In genomic region chr6:42185597-42185996, GRCh38 we compare ENCODE assay signal across 23 cellular contexts. TPM values are rescaled to one million over a fixed set of nuclear protein-coding genes. Genes with fewer than 3 reads are reported as not detected.
"Had no signal": no experiment of that assay in that cellular context is flagged by ENCODE, and none has a peak within 500 bp of the region (broad histone marks: within the 10 kb centered on the region; RNA-seq: fewer than 3 reads in every experiment).

No MANE protein-coding gene starts in this region.

- H3K4me3 Mint-ChIP-seq: dendritic cell treated with granulocyte-macrophage colony-stimulating factor and Interleukin-4, amounts not matched to agents 40 ng/mL and 50 ng/mL, for 4 days; effector memory CD8-positive, alpha-beta T cell; naive B cell had no signal

- H3K27ac ChIP-seq: esophagus squamous epithelium, left lung, stomach, thoracic aorta, transverse colon had no signal

- H3K27me3 ChIP-seq: esophagus squamous epithelium, left lung, stomach, transverse colon had no signal

- H3K9me3 Mint-ChIP-seq: dendritic cell treated with granulocyte-macrophage colony-stimulating factor and Interleukin-4, amounts not matched to agents 40 ng/mL and 50 ng/mL, for 4 days; effector memory CD8-positive, alpha-beta T cell had no signal

- H3K36me3 ChIP-seq: esophagus squamous epithelium, left lung, stomach, thoracic aorta, transverse colon had no signal

- ATAC-seq: effector memory CD8-positive, alpha-beta T cell; left lung had no signal

- H3K9me3 ChIP-seq: esophagus squamous epithelium, left lung, stomach, thoracic aorta, transverse colon had no signal

- H3K27ac Mint-ChIP-seq: dendritic cell treated with granulocyte-macrophage colony-stimulating factor and Interleukin-4, amounts not matched to agents 40 ng/mL and 50 ng/mL, for 4 days; effector memory CD8-positive, alpha-beta T cell had no signal

- H3K4me3 ChIP-seq: esophagus squamous epithelium, left lung, lung, stomach, thoracic aorta, transverse colon had no signal

- FAIRE-seq: colon, islet of Langerhans, small intestine had no signal

- H3K4me1 ChIP-seq: esophagus squamous epithelium, left lung, stomach, transverse colon had no signal

- H3K4me1 Mint-ChIP-seq: naive B cell had no signal

- DNase-seq: effector memory CD8-positive, alpha-beta T cell; esophagus squamous epithelium; foreskin melanocyte; head of caudate nucleus; hypothalamus; kidney glomerular epithelial cell; left lung; mesendoderm; naive B cell; small intestine; stimulated activated CD4-positive, alpha-beta T cell treated with anti-CD3 and anti-CD28 coated beads, Interleukin-12 subunit alpha, Interleukin-12 subunit beta, amount 100 ng/mL, for 4 hours; stimulated activated naive CD4-positive, alpha-beta T cell; stomach; substantia nigra; transverse colon had no signal

RNA-seq across cellular contexts. Expression of gene GUCA1A, which starts 12.4 kb away (rescaled TPM):
- total RNA-seq: esophagus squamous epithelium, lung, osteocyte, pulmonary artery endothelial cell, stomach, thoracic aorta, transverse colon had no signal

RNA-seq across cellular contexts. Expression of gene C6orf132, which starts 43.2 kb away (rescaled TPM):
- total RNA-seq: pulmonary artery endothelial cell had no signal
- polyA plus RNA-seq: neural cell had no signal
